14 cellular contexts compared by ENCODE assay signal in genomic region chr5:124193371-124193789, GRCh38.
DNase-seq lines count a peak whose midpoint lies in the region; ATAC-seq and TF ChIP-seq lines count a peak whose summit lies in the region.
"Had no signal": no experiment of that assay in that cellular context is flagged by ENCODE, and none has a peak within 500 bp of the region (broad histone marks: within the 10 kb centered on the region; RNA-seq: fewer than 3 reads in every experiment).

No MANE protein-coding gene starts in this region.

- no peak overlapping the region for H2BK5ac ChIP-seq in mesendoderm (ENCODE audit: low read length)

- no peaks in the 10 kb centered on the region for H3K36me3 Mint-ChIP-seq in Caco-2 (ENCODE audit: insufficient read depth, unreplicated experiment)
- H3K36me3 Mint-ChIP-seq: activated naive CD4-positive, alpha-beta T cell treated with anti-CD3 and anti-CD28 coated beads, Interleukin-2, amount 50 U/mL, for 24 hours; naive thymus-derived CD4-positive, alpha-beta T cell; T-cell had no signal

- H3K4me1 Mint-ChIP-seq in Caco-2 (ENCODE audit: low read depth, unreplicated experiment) = no peaks in the 10 kb centered on the region
- H3K4me1 Mint-ChIP-seq: activated CD4-positive, alpha-beta memory T cell treated with anti-CD3 and anti-CD28 coated beads, Interleukin-2, amount 10 ng/mL, durations not matched to agents 7 days and 5 days; activated naive CD4-positive, alpha-beta T cell treated with anti-CD3 and anti-CD28 coated beads, Interleukin-2, amount 50 U/mL, for 24 hours; naive thymus-derived CD4-positive, alpha-beta T cell; T-cell had no signal

- H3K79me2 ChIP-seq in mesendoderm (ENCODE audit: control insufficient read depth, insufficient read depth, low read length) = no peaks in the 10 kb centered on the region

- H2AK5ac ChIP-seq in mesendoderm (ENCODE audit: low read length) = no peak overlapping the region

- H3K27ac ChIP-seq in RWPE2 (ENCODE audit: poor library complexity, severe bottlenecking) (no peak overlapping the region), mesendoderm (ENCODE audit: low read depth, low read length) (no peak overlapping the region)

- TF ChIP-seq CTCF in RWPE2 (IDR thresholded peaks at IDR 0.05; ENCODE audit: poor library complexity, severe bottlenecking) (no peak), fibroblast of mammary gland (conservative IDR thresholded peaks at IDR 0.05; ENCODE audit: control insufficient read depth, insufficient read depth, low read depth, low read length) (no peak), Caco-2 (IDR thresholded peaks at IDR 0.05; ENCODE audit: insufficient read depth in 1 of 2, low read depth in 1 of 2, low read length in 1 of 2, severe bottlenecking in 1 of 2, unreplicated experiment in 1 of 2) (no peak)

- no peak overlapping the region for H3K56ac ChIP-seq in mesendoderm (ENCODE audit: low read length)

- H4K8ac ChIP-seq in mesendoderm (ENCODE audit: low read depth, low read length) = no peak overlapping the region

- H3K4me3 Mint-ChIP-seq in Caco-2 (ENCODE audit: unreplicated experiment) = no peak overlapping the region
- H3K4me3 Mint-ChIP-seq: activated CD4-positive, alpha-beta memory T cell treated with anti-CD3 and anti-CD28 coated beads, Interleukin-2, amount 10 ng/mL, durations not matched to agents 7 days and 5 days; activated naive CD4-positive, alpha-beta T cell treated with anti-CD3 and anti-CD28 coated beads, Interleukin-2, amount 50 U/mL, for 24 hours; endodermal cell; naive thymus-derived CD4-positive, alpha-beta T cell; T-cell had no signal

- no peak overlapping the region for H3K4me3 ChIP-seq in RWPE2 (ENCODE audit: severe bottlenecking)
- H3K4me3 ChIP-seq in fibroblast of mammary gland (ENCODE audit: control insufficient read depth, low read depth, low read length) = no peak overlapping the region
- H3K4me3 ChIP-seq in mesendoderm (ENCODE audit: low read length) = no peak overlapping the region
- no peak overlapping the region for H3K4me3 ChIP-seq in Caco-2 (ENCODE audit: low read depth, low read length)

- no peak overlapping the region for H3K9ac ChIP-seq in mesendoderm (ENCODE audit: low read length)

- POLR2A ChIA-PET in Caco-2 (lab: Charles Lee) = no interaction called here

- H3K9me3 ChIP-seq in RWPE2 (ENCODE audit: severe bottlenecking) = no peaks in the 10 kb centered on the region
- no peaks in the 10 kb centered on the region for H3K9me3 ChIP-seq in Caco-2

- no peaks in the 10 kb centered on the region for H3K9me3 Mint-ChIP-seq in Caco-2 (ENCODE audit: unreplicated experiment)
- H3K9me3 Mint-ChIP-seq: endodermal cell had no signal

- H3K36me3 ChIP-seq in RWPE2 (ENCODE audit: low read depth) (no peaks in the 10 kb centered on the region), mesendoderm (ENCODE audit: control insufficient read depth, insufficient read depth, low read length) (no peaks in the 10 kb centered on the region), Caco-2 (ENCODE audit: control insufficient read depth, insufficient read depth, low read length) (no peaks in the 10 kb centered on the region)

- DNase-seq in GM04504 (ENCODE audit: low read depth) = peak; percentile 32
- no peak for DNase-seq in RWPE2 (ENCODE audit: low spot score)
- peak; percentile 88 for DNase-seq in fibroblast of mammary gland (ENCODE audit: low read depth)
- no peak for DNase-seq in sciatic nerve (ENCODE audit: low spot score)
- no peak for DNase-seq in mesendoderm
- no peak for DNase-seq in activated CD4-positive, alpha-beta T cell treated with anti-CD3 and anti-CD28 coated beads for 4 hours
- DNase-seq in Caco-2 = no peak
- DNase-seq: activated CD4-positive, alpha-beta memory T cell treated with anti-CD3 and anti-CD28 coated beads, Interleukin-2, amount 10 ng/mL, durations not matched to agents 7 days and 5 days; endodermal cell; naive thymus-derived CD4-positive, alpha-beta T cell; NCI-H1105 treated with DMSO at 0.1 percent for 48 hours; NK-92 treated with Interleukin-12 subunit alpha and Interleukin-12 subunit beta, amount 100 ng/mL, for 24 hours; T-cell had no signal

- H2BK15ac ChIP-seq in mesendoderm (replicated peaks; ENCODE audit: low read depth) = no peak overlapping the region

- H3K4me2 ChIP-seq in mesendoderm (ENCODE audit: low read length) = no peak overlapping the region

- H3K18ac ChIP-seq in mesendoderm (ENCODE audit: low read length) = no peak overlapping the region

- H3K27me3 ChIP-seq in RWPE2 (ENCODE audit: insufficient read depth, poor library complexity, severe bottlenecking) (no peaks in the 10 kb centered on the region), mesendoderm (ENCODE audit: insufficient read depth, low read length, poor library complexity) (no peaks in the 10 kb centered on the region), Caco-2 (replicated peaks; ENCODE audit: control insufficient read depth, insufficient read depth, low read length) (no peaks in the 10 kb centered on the region)

- no peak overlapping the region for H3K4ac ChIP-seq in mesendoderm (ENCODE audit: low read depth, low read length)

- intact Hi-C loops in sciatic nerve (cut with DNase I) = no loop called here
- intact Hi-C loops in Caco-2 (cut with micrococcal nuclease; ENCODE audit: unreplicated experiment) = no loop called here

- no TSS peak for BruUV-seq in Caco-2 (replicated peaks; lab: Mats Ljungman, UMichigan)

- no peaks in the 10 kb centered on the region for H3K27me3 Mint-ChIP-seq in Caco-2 (ENCODE audit: insufficient read depth, unreplicated experiment)
- H3K27me3 Mint-ChIP-seq: activated CD4-positive, alpha-beta memory T cell treated with anti-CD3 and anti-CD28 coated beads, Interleukin-2, amount 10 ng/mL, durations not matched to agents 7 days and 5 days; activated naive CD4-positive, alpha-beta T cell treated with anti-CD3 and anti-CD28 coated beads, Interleukin-2, amount 50 U/mL, for 24 hours; naive thymus-derived CD4-positive, alpha-beta T cell; T-cell had no signal

- no peak overlapping the region for H4K5ac ChIP-seq in mesendoderm (ENCODE audit: low read length)

- no peak overlapping the region for H2BK120ac ChIP-seq in mesendoderm (ENCODE audit: low read depth, low read length)

- CTCF ChIA-PET in Caco-2 (lab: Charles Lee) = no interaction called here

- no peak overlapping the region for H3K23ac ChIP-seq in mesendoderm (ENCODE audit: low read length)

- no peaks in the 10 kb centered on the region for H3K79me1 ChIP-seq in mesendoderm (ENCODE audit: low read length)

- no CpG with 5 or more reads among the region's 4 CpGs for WGBS in mesendoderm (ENCODE audit: extremely low coverage, insufficient coverage, low lambda C conversion rate)

- H3K27ac Mint-ChIP-seq in Caco-2 (ENCODE audit: unreplicated experiment) = no peak overlapping the region
- H3K27ac Mint-ChIP-seq: activated CD4-positive, alpha-beta memory T cell treated with anti-CD3 and anti-CD28 coated beads, Interleukin-2, amount 10 ng/mL, durations not matched to agents 7 days and 5 days; activated naive CD4-positive, alpha-beta T cell treated with anti-CD3 and anti-CD28 coated beads, Interleukin-2, amount 50 U/mL, for 24 hours; endodermal cell; naive thymus-derived CD4-positive, alpha-beta T cell; T-cell had no signal

- ATAC-seq in RWPE2 (ENCODE audit: low read depth) = peak; percentile 89
- ATAC-seq in sciatic nerve = peak; percentile 92
- ATAC-seq: naive thymus-derived CD4-positive, alpha-beta T cell; T-cell had no signal

- H3K4me1 ChIP-seq in RWPE2 (ENCODE audit: insufficient read depth, poor library complexity, severe bottlenecking) (peaks cover 11% of the 10 kb centered on the region), mesendoderm (ENCODE audit: control insufficient read depth, low read depth, low read length) (no peaks in the 10 kb centered on the region), Caco-2 (no peaks in the 10 kb centered on the region)

Comparison
In these comparisons a context has a peak if more than half of its experiments do, and no peak if none do; other contexts are left out.
1. DNase-seq: peak in GM04504 (single experiment) and fibroblast of mammary gland (single experiment); none in RWPE2 (single experiment), sciatic nerve (single experiment), mesendoderm (single experiment), activated CD4-positive, alpha-beta T cell treated with anti-CD3 and anti-CD28 coated beads for 4 hours (0 of 2) and Caco-2 (0 of 2).